In the genomic region with DNA sequence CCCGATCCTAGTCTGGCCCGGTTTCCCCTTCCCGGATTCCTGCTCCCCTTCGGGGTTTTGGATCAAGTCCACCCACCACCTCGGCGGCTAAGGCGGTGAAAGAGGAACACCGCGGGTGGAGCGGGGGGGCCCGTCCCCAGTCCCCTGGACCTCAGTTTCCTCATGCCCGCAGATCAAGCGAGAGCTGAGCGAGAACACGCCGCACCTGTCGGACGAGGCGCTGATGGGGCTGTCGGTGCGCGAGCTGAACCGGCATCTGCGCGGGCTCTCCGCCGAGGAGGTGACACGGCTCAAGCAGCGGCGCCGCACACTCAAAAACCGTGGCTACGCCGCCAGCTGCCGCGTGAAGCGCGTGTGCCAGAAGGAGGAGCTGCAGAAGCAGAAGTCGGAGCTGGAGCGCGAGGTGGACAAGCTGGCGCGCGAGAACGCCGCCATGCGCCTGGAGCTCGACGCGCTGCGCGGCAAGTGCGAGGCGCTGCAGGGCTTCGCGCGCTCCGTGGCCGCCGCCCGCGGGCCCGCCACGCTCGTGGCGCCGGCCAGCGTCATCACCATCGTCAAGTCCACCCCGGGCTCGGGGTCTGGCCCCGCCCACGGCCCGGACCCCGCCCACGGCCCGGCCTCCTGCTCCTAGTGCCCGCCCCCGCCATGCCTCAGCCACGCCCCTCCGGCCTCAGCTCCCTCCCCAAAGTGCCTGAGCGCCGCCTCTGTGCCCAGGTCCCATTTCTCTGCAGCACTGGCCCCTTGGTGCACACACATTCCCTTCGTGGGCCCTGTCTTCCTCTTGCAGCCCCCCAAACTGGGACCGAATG, we compare ENCODE assay signal across 8 cellular contexts. TPM values are rescaled to one million over a fixed set of nuclear protein-coding genes. Genes with fewer than 3 reads are reported as not detected.
DNase-seq lines count a peak whose midpoint lies in the region; ATAC-seq and TF ChIP-seq lines count a peak whose summit lies in the region.

No MANE protein-coding gene starts in this region.

- intact Hi-C loops in CD4-positive, alpha-beta T cell (cut with DNase I, micrococcal nuclease) = loop anchor here in 1 of 2 experiments (5.0 to 10.0 kb wide), 2 partner anchors 32 to 100 kb away; partner anchors contain the start of genes BAIAP2L2 and PLA2G6

- no peaks in the 10 kb centered on the region for H3K27me3 Mint-ChIP-seq in CD4-positive, alpha-beta T cell
- H3K27me3 Mint-ChIP-seq in nephron (ENCODE audit: low read depth) = peaks cover 24% of the 10 kb centered on the region

- TF ChIP-seq CTCF in CD4-positive, alpha-beta T cell (IDR thresholded peaks at IDR 0.05) = no peak
- TF ChIP-seq CTCF in nephron (IDR thresholded peaks at IDR 0.05; ENCODE audit: unreplicated experiment in 3 of 3) (peak in 2 of 3 experiments; percentile 17 to 25), suprapubic skin (IDR thresholded peaks at IDR 0.05) (no peak)

- DNase-seq in CD4-positive, alpha-beta T cell = peak; percentile 51 to 80 (median 66)
- DNase-seq in HUDEP-2 (lab: John Stamatoyannopoulos, UW; ENCODE audit: unreplicated experiment in 76 of 76) (peak in 67 of 76 experiments; percentile 18 to 90 (median 70)), suprapubic skin (ENCODE audit: low spot score in 2 of 2) (no peak), SJCRH30 (no peak)
- DNase-seq in activated CD8-positive, alpha-beta memory T cell treated with anti-CD3 and anti-CD28 coated beads, Interleukin-2, amount 50 U/mL, for 4 hours = peak; percentile 70

- ATAC-seq in CD4-positive, alpha-beta T cell (ENCODE audit: poor library complexity) = peak; percentile 82
- ATAC-seq in HG03460 (IDR thresholded peaks at IDR 0.05; ENCODE audit: unreplicated experiment) = no peak

- no peaks in the 10 kb centered on the region for H3K9me3 Mint-ChIP-seq in CD4-positive, alpha-beta T cell
- no peaks in the 10 kb centered on the region for H3K9me3 Mint-ChIP-seq in nephron

- peaks cover 0 to 3% of the 10 kb centered on the region in 2 donors for H3K36me3 ChIP-seq in esophagus (ENCODE audit: control insufficient read depth in 2 of 2, insufficient read depth in 2 of 2, low read length in 1 of 2)
- H3K36me3 ChIP-seq in suprapubic skin = peaks cover 3% of the 10 kb centered on the region
- no peaks in the 10 kb centered on the region for H3K36me3 ChIP-seq in SJCRH30

- H3K27ac Mint-ChIP-seq in CD4-positive, alpha-beta T cell = peak overlapping the region; percentile 55
- peak overlapping the region in 1 of 3 experiments; percentile 9 for H3K27ac Mint-ChIP-seq in nephron

- H3K4me3 ChIP-seq in esophagus (ENCODE audit: low read depth in 1 of 2, low read length in 2 of 2) (peak overlapping the region in 1 of 2 donors; percentile 29), suprapubic skin (peak overlapping the region; percentile 28), SJCRH30 (no peak overlapping the region)

- peaks cover 29% of the 10 kb centered on the region for H3K4me1 Mint-ChIP-seq in CD4-positive, alpha-beta T cell (ENCODE audit: low read depth)
- peaks cover 33% of the 10 kb centered on the region for H3K4me1 Mint-ChIP-seq in nephron

- H3K27ac ChIP-seq in CD4-positive, alpha-beta T cell (ENCODE audit: low read depth, low read length) = no peak overlapping the region
- H3K27ac ChIP-seq in esophagus (ENCODE audit: low read depth in 2 of 2, low read length in 1 of 2) (peak overlapping the region; percentile 47), suprapubic skin (peak overlapping the region; percentile 49), SJCRH30 (no peak overlapping the region)

- no peak for TF ChIP-seq EP300 in suprapubic skin (IDR thresholded peaks at IDR 0.05)

- WGBS in esophagus, 2 donors = 24 to 26% methylated on average over 65 to 85 of the region's 85 CpGs
- whole genome bisulfite sequencing in suprapubic skin = 32% methylated on average over 41 of the region's 85 CpGs

- H3K36me3 Mint-ChIP-seq in CD4-positive, alpha-beta T cell (ENCODE audit: low read depth) = no peaks in the 10 kb centered on the region
- peaks cover 4% of the 10 kb centered on the region for H3K36me3 Mint-ChIP-seq in nephron (ENCODE audit: low read depth)

- TF ChIP-seq POLR2A in suprapubic skin (IDR thresholded peaks at IDR 0.05) = no peak

- H3K27me3 ChIP-seq in CD4-positive, alpha-beta T cell (ENCODE audit: control insufficient read depth, insufficient read depth, low read length) = no peaks in the 10 kb centered on the region
- H3K27me3 ChIP-seq in esophagus (ENCODE audit: control insufficient read depth in 1 of 2, insufficient read depth in 2 of 2, low read length in 2 of 2) (no peaks in the 10 kb centered on the region), suprapubic skin (no peaks in the 10 kb centered on the region), SJCRH30 (no peaks in the 10 kb centered on the region)

- POLR2A ChIA-PET in CD4-positive, alpha-beta T cell (lab: Charles Lee) = interaction anchor here (0.9 to 1.6 kb wide), 7 partner anchors 10 to 184 kb away, joined by 3 to 24 read pairs (median 6); partner anchors contain the start of genes MAFF and PLA2G6

- CTCF ChIA-PET in CD4-positive, alpha-beta T cell (lab: Charles Lee) = interaction anchor here (0.8 to 1.4 kb wide), 3 partner anchors 36 to 162 kb away, joined by 3 read pairs; no protein-coding TSS in a partner anchor

- H3K4me3 Mint-ChIP-seq in CD4-positive, alpha-beta T cell = peak overlapping the region; percentile 45
- H3K4me3 Mint-ChIP-seq in nephron = peak overlapping the region; percentile 41 to 71 (median 43)

- H3K4me1 ChIP-seq in esophagus (ENCODE audit: control insufficient read depth in 2 of 2, insufficient read depth in 2 of 2, low read length in 1 of 2) (peaks cover 3 to 19% of the 10 kb centered on the region in 2 donors), suprapubic skin (peaks cover 34% of the 10 kb centered on the region), SJCRH30 (peaks cover 15% of the 10 kb centered on the region)

- H3K9me3 ChIP-seq in CD4-positive, alpha-beta T cell (ENCODE audit: control insufficient read depth, low read length) = no peaks in the 10 kb centered on the region
- no peaks in the 10 kb centered on the region for H3K9me3 ChIP-seq in esophagus (ENCODE audit: control insufficient read depth in 2 of 2, insufficient read depth in 1 of 2, low read depth in 1 of 2, low read length in 1 of 2)
- H3K9me3 ChIP-seq in suprapubic skin = no peaks in the 10 kb centered on the region
- H3K9me3 ChIP-seq in SJCRH30 (replicated peaks) = no peaks in the 10 kb centered on the region

RNA-seq across cellular contexts. Expression of gene MAFF, which starts 12.7 kb away (rescaled TPM):
- total RNA-seq in CD4-positive, alpha-beta T cell = 10 to 100 TPM; 25.6 to 27.3 TPM
- polyA plus RNA-seq in esophagus = 10 to 100 TPM; 34.7 to 99.6 TPM
- 10 to 100 TPM; 27.3 to 70.1 (median 52.8) TPM for total RNA-seq in suprapubic skin
- total RNA-seq in SJCRH30 (2014; rRNA removed; shearing (Covaris generic)) = 3.2 and 3.6 TPM in 2 replicates

RNA-seq across cellular contexts. Expression of gene PLA2G6, which starts 32.8 kb away (rescaled TPM):
- total RNA-seq in CD4-positive, alpha-beta T cell = 10 to 100 TPM; 48.8 to 50.2 TPM
- polyA plus RNA-seq in esophagus = 10 to 100 TPM; 14.5 to 36.3 TPM
- total RNA-seq in suprapubic skin = 100 to 1,000 TPM in 1 of 4 donors, 10 to 100 TPM in 3; 49.7 to 178 (median 92.9) TPM
- 3.9 and 5.4 TPM in 2 replicates for total RNA-seq in SJCRH30 (2014; rRNA removed; shearing (Covaris generic))

RNA-seq across cellular contexts. Expression of gene TMEM184B, which starts 58.4 kb away (rescaled TPM):
- total RNA-seq in CD4-positive, alpha-beta T cell = 10 to 100 TPM; 49.3 to 50.1 TPM
- 10 to 100 TPM; 10.8 to 14.4 TPM for polyA plus RNA-seq in esophagus
- 10 to 100 TPM; 41.5 to 54.9 (median 46.0) TPM for total RNA-seq in suprapubic skin
- 16.9 and 18.7 TPM in 2 replicates for total RNA-seq in SJCRH30 (2014; rRNA removed; shearing (Covaris generic))

Comparison
In these comparisons a context has a peak if more than half of its experiments do, and no peak if none do; other contexts are left out.
1. DNase-seq: peak in CD4-positive, alpha-beta T cell (10 of 10), HUDEP-2 (67 of 76) and activated CD8-positive, alpha-beta memory T cell treated with anti-CD3 and anti-CD28 coated beads, Interleukin-2, amount 50 U/mL, for 4 hours (single experiment); none in suprapubic skin (0 of 2) and SJCRH30 (0 of 2).
2. H3K27ac ChIP-seq: peak in esophagus (2 of 2) and suprapubic skin (single experiment); none in CD4-positive, alpha-beta T cell (single experiment) and SJCRH30 (single experiment).
3. CTCF ChIP-seq: peak in nephron (2 of 3); none in CD4-positive, alpha-beta T cell (single experiment) and suprapubic skin (0 of 2).